Comparison of ENCODE assay signal across 15 cellular contexts in genomic region chr1:93556291-93556690, GRCh38.
DNase-seq lines count a peak whose midpoint lies in the region; ATAC-seq, FAIRE-seq and TF ChIP-seq lines count a peak whose summit lies in the region.
"Had no signal": no experiment of that assay in that cellular context is flagged by ENCODE, and none has a peak within 500 bp of the region (broad histone marks: within the 10 kb centered on the region; RNA-seq: fewer than 3 reads in every experiment).

No MANE protein-coding gene starts in this region.

- FAIRE-seq in endothelial cell of umbilical vein (lab: Jason Lieb, UNC), result no peak
- no peak for FAIRE-seq in HepG2 (lab: Jason Lieb, UNC)

- H3K27ac ChIP-seq in C4-2B (peak overlapping the region; percentile 17; the same call in 1 of the 2 replicates), endothelial cell of umbilical vein (ENCODE audit: insufficient read depth, low read depth, low read length) (no peak overlapping the region), HepG2 (ENCODE audit: extremely low read length, insufficient read depth, low read length) (no peak overlapping the region), mesenchymal stem cell (ENCODE audit: low read length, poor library complexity, severe bottlenecking) (no peak overlapping the region)

- H3K36me3 ChIP-seq in endothelial cell of umbilical vein (ENCODE audit: control insufficient read depth in 2 of 2, extremely low read depth in 1 of 2, insufficient read depth in 2 of 2, low read length in 2 of 2) (peaks cover 3 to 19% of the 10 kb centered on the region in 2 experiments), HepG2 (replicated peaks in 1 of 2; ENCODE audit: control insufficient read depth in 1 of 2, insufficient read depth in 2 of 2, low read length in 2 of 2) (peaks cover 3 to 4% of the 10 kb centered on the region in 2 experiments; a peak in 4 of 5 replicates), mesenchymal stem cell (ENCODE audit: control insufficient read depth in 1 of 2, insufficient read depth in 2 of 2, low read depth in 1 of 2, low read length in 2 of 2) (peaks cover 5 to 26% of the 10 kb centered on the region in 2 experiments)

- H2AFZ ChIP-seq in endothelial cell of umbilical vein (ENCODE audit: low read depth, low read length) (no peak overlapping the region), HepG2 (ENCODE audit: low read length) (no peak overlapping the region), mesenchymal stem cell (ENCODE audit: low read depth, low read length) (no peak overlapping the region)

- ATAC-seq in HepG2 (no peak), GM19452 (IDR thresholded peaks at IDR 0.05; ENCODE audit: unreplicated experiment) (no peak)
- ATAC-seq: left ventricle myocardium superior; naive thymus-derived CD8-positive, alpha-beta T cell; sciatic nerve had no signal

- H3K9ac ChIP-seq in endothelial cell of umbilical vein (replicated peaks; ENCODE audit: extremely low read depth, insufficient read depth, low read length) (no peak overlapping the region), HepG2 (ENCODE audit: insufficient read depth, low read depth, low read length) (no peak overlapping the region), mesenchymal stem cell (ENCODE audit: low read length) (no peak overlapping the region)

- H3K79me2 ChIP-seq in endothelial cell of umbilical vein (ENCODE audit: control insufficient read depth, insufficient read depth, low read length) (no peaks in the 10 kb centered on the region), HepG2 (ENCODE audit: insufficient read depth, low read length) (no peaks in the 10 kb centered on the region)

- H3K14ac ChIP-seq in mesenchymal stem cell (ENCODE audit: low read length in 2 of 2), result no peak overlapping the region

- H3K36me3 Mint-ChIP-seq in HFFc6 (ENCODE audit: low read depth), result peaks cover 26% of the 10 kb centered on the region

- WGBS in HepG2 (ENCODE audit: low lambda C conversion rate), result 96% methylated on average over 2 of the region's 2 CpGs
- 100% methylated on average over 1 of the region's 2 CpGs for WGBS in mesenchymal stem cell

- TF ChIP-seq POLR2A in endothelial cell of umbilical vein (IDR thresholded peaks at IDR 0.05; ENCODE audit: low read depth, low read length) (peak; percentile 35), HepG2 (IDR thresholded peaks at IDR 0.05; ENCODE audit: insufficient read depth in 1 of 2, low read depth in 2 of 2, low read length in 2 of 2) (no peak)

- H3K9me3 Mint-ChIP-seq in HFFc6, result no peaks in the 10 kb centered on the region; the same call in 1 of the 2 replicates
- H3K9me3 Mint-ChIP-seq: CD4-positive, alpha-beta T cell had no signal

- no peak overlapping the region for H2BK120ac ChIP-seq in mesenchymal stem cell (ENCODE audit: low read depth, low read length)

- H3K4me1 Mint-ChIP-seq in HFFc6 (ENCODE audit: low read depth), result peaks cover 23% of the 10 kb centered on the region

- peak overlapping the region in 1 of 2 experiments; percentile 25 for H3K18ac ChIP-seq in mesenchymal stem cell (ENCODE audit: low read depth in 1 of 2, low read length in 2 of 2)

- no TSS peak for BruUV-seq in endothelial cell of umbilical vein (replicated peaks; lab: Mats Ljungman, UMichigan)
- no TSS peak for BruUV-seq in HepG2 (replicated peaks; lab: Mats Ljungman, UMichigan)

- H2BK5ac ChIP-seq in mesenchymal stem cell (ENCODE audit: low read depth, low read length, poor library complexity, severe bottlenecking), result no peak overlapping the region

- intact Hi-C loops in endothelial cell of umbilical vein (cut with micrococcal nuclease) (no loop called here), HepG2 (cut with micrococcal nuclease; ENCODE audit: unreplicated experiment) (no loop called here)

- dilution Hi-C loops in endothelial cell of umbilical vein (cut with MboI; ENCODE audit: extremely low pct_ligation_motif_present, low sequenced_read_pairs), result no loop called here

- H4K20me1 ChIP-seq in endothelial cell of umbilical vein (replicated peaks; ENCODE audit: control insufficient read depth, extremely low read depth, insufficient read depth, low read length) (peaks cover 3% of the 10 kb centered on the region), HepG2 (ENCODE audit: insufficient read depth, low read length) (no peaks in the 10 kb centered on the region)

- H3K4me3 ChIP-seq in endothelial cell of umbilical vein (replicated peaks in 1 of 3; ENCODE audit: insufficient read depth in 1 of 3, low read depth in 1 of 3, low read length in 3 of 3), result no peak overlapping the region
- no peak overlapping the region for H3K4me3 ChIP-seq in HepG2 (replicated peaks in 1 of 3; ENCODE audit: insufficient read depth in 1 of 3, low read depth in 2 of 3, low read length in 3 of 3)
- no peak overlapping the region for H3K4me3 ChIP-seq in mesenchymal stem cell (ENCODE audit: insufficient read depth in 1 of 2, low read depth in 1 of 2, low read length in 2 of 2)

- H3K27me3 Mint-ChIP-seq in HFFc6 (ENCODE audit: insufficient read depth), result peaks cover 9% of the 10 kb centered on the region
- H3K27me3 Mint-ChIP-seq: CD4-positive, alpha-beta T cell had no signal

- H3K27ac Mint-ChIP-seq in HFFc6, result no peak overlapping the region
- H3K27ac Mint-ChIP-seq: CD4-positive, alpha-beta T cell; naive thymus-derived CD8-positive, alpha-beta T cell had no signal

- no peak overlapping the region for H2BK15ac ChIP-seq in mesenchymal stem cell (ENCODE audit: low read depth, poor library complexity, severe bottlenecking)

- DNase-seq in DMS53 (lab: John Stamatoyannopoulos, UW), result peak; percentile 70
- peak; percentile 72 for DNase-seq in NCI-H2171 treated with DMSO at 0.1 percent for 48 hours (lab: John Stamatoyannopoulos, UW)
- DNase-seq in endothelial cell of umbilical vein (ENCODE audit: low read depth, low spot score), result no peak
- no peak for DNase-seq in HepG2 (ENCODE audit: low spot score)
- no peak for DNase-seq in HFFc6
- DNase-seq in mesenchymal stem cell, result no peak
- DNase-seq: CD4-positive, alpha-beta T cell; hypothalamus; left ventricle myocardium superior; naive thymus-derived CD8-positive, alpha-beta T cell; stimulated activated CD4-positive, alpha-beta T cell treated with anti-CD3 and anti-CD28 coated beads, Interleukin-4, amount 100 ng/mL, for 4 hours; stimulated activated naive CD4-positive, alpha-beta T cell treated with Interleukin-2 at 50 U/mL for 16 hours had no signal

- no peaks in the 10 kb centered on the region for H3K9me1 ChIP-seq in endothelial cell of umbilical vein (replicated peaks; ENCODE audit: control insufficient read depth, extremely low read depth, insufficient read depth, low read length)

- no peak for TF ChIP-seq RAD21 in HepG2 (CRISPR knock-in tag; IDR thresholded peaks at IDR 0.05)

- TF ChIP-seq CTCF in C4-2B (conservative IDR thresholded peaks at IDR 0.05) (no peak), endothelial cell of umbilical vein (IDR thresholded peaks at IDR 0.05; ENCODE audit: extremely low read depth in 1 of 2, insufficient read depth in 1 of 2, low read depth in 1 of 2, low read length in 2 of 2) (no peak), HepG2 (CRISPR knock-in tag; IDR thresholded peaks at IDR 0.05) (no peak), HFFc6 (IDR thresholded peaks at IDR 0.05) (no peak)

- H2AK5ac ChIP-seq in mesenchymal stem cell (ENCODE audit: low read length, severe bottlenecking), result no peak overlapping the region

- peaks cover 8% of the 10 kb centered on the region for H3K79me1 ChIP-seq in mesenchymal stem cell (replicated peaks; ENCODE audit: low read length, poor library complexity, severe bottlenecking)

- H4K8ac ChIP-seq in mesenchymal stem cell (ENCODE audit: low read length), result no peak overlapping the region

- H4K91ac ChIP-seq in mesenchymal stem cell (ENCODE audit: low read length), result no peak overlapping the region

- H3K27me3 ChIP-seq in endothelial cell of umbilical vein (ENCODE audit: control insufficient read depth in 2 of 2, insufficient read depth in 2 of 2, low read length in 2 of 2), result no peaks in the 10 kb centered on the region
- no peaks in the 10 kb centered on the region for H3K27me3 ChIP-seq in HepG2 (ENCODE audit: control insufficient read depth in 1 of 2, insufficient read depth in 2 of 2, low read length in 2 of 2)
- H3K27me3 ChIP-seq in mesenchymal stem cell (ENCODE audit: control insufficient read depth in 1 of 2, insufficient read depth in 1 of 2, low read length in 2 of 2), result no peaks in the 10 kb centered on the region

- no peak overlapping the region for H3K23ac ChIP-seq in mesenchymal stem cell (ENCODE audit: low read length in 2 of 2)

- no peak overlapping the region for H3K4me2 ChIP-seq in endothelial cell of umbilical vein (ENCODE audit: insufficient read depth, low read length)
- H3K4me2 ChIP-seq in HepG2 (ENCODE audit: low read depth, low read length), result no peak overlapping the region
- H3K4me2 ChIP-seq in mesenchymal stem cell (ENCODE audit: low read length, poor library complexity, severe bottlenecking), result no peak overlapping the region

- H3K4me1 ChIP-seq in endothelial cell of umbilical vein (ENCODE audit: control insufficient read depth, extremely low read depth, insufficient read depth, low read length) (peaks cover 55% of the 10 kb centered on the region), HepG2 (ENCODE audit: insufficient read depth, low read length) (peaks cover 41% of the 10 kb centered on the region), mesenchymal stem cell (ENCODE audit: control insufficient read depth, insufficient read depth, low read depth, low read length) (peaks cover 5% of the 10 kb centered on the region)

- H3K4ac ChIP-seq in mesenchymal stem cell (ENCODE audit: low read depth in 1 of 2, low read length in 2 of 2), result no peak overlapping the region

- POLR2A ChIA-PET in endothelial cell of umbilical vein (lab: Charles Lee) (no interaction called here), HepG2 (lab: Yijun Ruan, JAX) (interaction anchor here (0.7 kb wide), 1 partner anchor 51 kb away, joined by 5 read pairs; no protein-coding TSS in a partner anchor)

- CTCF ChIA-PET in endothelial cell of umbilical vein (lab: Charles Lee) (interaction anchor here (0.6 to 1.2 kb wide), 2 partner anchors 9 to 291 kb away, joined by 3 read pairs; no protein-coding TSS in a partner anchor), HepG2 (lab: Yijun Ruan, JAX; ENCODE audit: low intra/inter-chr PET ratio, low total read pairs) (no interaction called here)

- H3K4me3 Mint-ChIP-seq in HFFc6, result no peak overlapping the region
- H3K4me3 Mint-ChIP-seq: CD4-positive, alpha-beta T cell; naive thymus-derived CD8-positive, alpha-beta T cell had no signal

- H3K9me3 ChIP-seq in endothelial cell of umbilical vein (replicated peaks; ENCODE audit: control insufficient read depth, insufficient read depth, low read length) (no peaks in the 10 kb centered on the region), HepG2 (ENCODE audit: low read length) (no peaks in the 10 kb centered on the region), mesenchymal stem cell (ENCODE audit: control insufficient read depth, low read length) (no peaks in the 10 kb centered on the region)

- TF ChIP-seq EP300 in HepG2 (IDR thresholded peaks at IDR 0.05; ENCODE audit: low read depth in 2 of 2, low read length in 2 of 2), result no peak
- TF ChIP-seq EP300 in HepG2 (CRISPR knock-in tag; IDR thresholded peaks at IDR 0.05; ENCODE audit: borderline replicate concordance), result no peak

- H2BK12ac ChIP-seq in mesenchymal stem cell (ENCODE audit: low read length in 2 of 2), result peak overlapping the region in 1 of 2 experiments; percentile 37

- in situ Hi-C loops in HepG2 (cut with HindIII; ENCODE audit: extremely low pct_ligation_motif_present, low pct_unique_long_range_greater_than_20kb), result no loop called here

TF ChIP-seq in HepG2, 621 proteins besides CTCF, POLR2A, EP300 and RAD21 (continues in another document):
- no peak for TF ChIP-seq CENPX (CRISPR knock-in tag; IDR thresholded peaks at IDR 0.05)

Comparison
In these comparisons a context has a peak if more than half of its experiments do, and no peak if none do; other contexts are left out.
1. DNase-seq: peak in DMS53 (single experiment) and NCI-H2171 treated with DMSO at 0.1 percent for 48 hours (single experiment); none in endothelial cell of umbilical vein (single experiment), HepG2 (single experiment), HFFc6 (single experiment) and mesenchymal stem cell (single experiment).